29 cellular contexts compared by ENCODE assay signal in genomic region chr3:121786485-121786884, GRCh38. TPM values are rescaled to one million over a fixed set of nuclear protein-coding genes. Genes with fewer than 3 reads are reported as not detected.
A peak's percentile ranks its signal among the peaks of the same experiment; 100 is the strongest.
DNase-seq lines count a peak whose midpoint lies in the region; ATAC-seq and TF ChIP-seq lines count a peak whose summit lies in the region.
"Had no signal": no experiment of that assay in that cellular context is flagged by ENCODE, and none has a peak within 500 bp of the region (broad histone marks: within the 10 kb centered on the region; RNA-seq: fewer than 3 reads in every experiment).

No MANE protein-coding gene starts in this region.

- no peak for ATAC-seq in activated CD8-positive, alpha-beta T cell treated with anti-CD3 and anti-CD28 coated beads, Interleukin-2, amount 10 ng/mL, durations not matched to agents 7 days and 5 days
- ATAC-seq in activated CD8-positive, alpha-beta T cell treated with anti-CD3 and anti-CD28 coated beads for 36 hours, result no peak
- no peak for ATAC-seq in activated T-helper 17 cell treated with anti-CD3 and anti-CD28 coated beads, Interleukin-2, amount 50 U/mL, for 72 hours (replicated peaks)
- no peak for ATAC-seq in stimulated activated effector memory CD8-positive, alpha-beta T cell treated with anti-CD3 and anti-CD28 coated beads, Interleukin-12 subunit alpha, Interleukin-12 subunit beta, amount 100 ng/mL, for 72 hours
- ATAC-seq in HG03571 (IDR thresholded peaks at IDR 0.05; ENCODE audit: unreplicated experiment), result no peak
- ATAC-seq: psoas muscle; stimulated activated naive CD8-positive, alpha-beta T cell treated with anti-CD3 and anti-CD28 coated beads, Interleukin-15, amount 100 ng/mL, for 72 hours had no signal

- H3K27ac Mint-ChIP-seq in activated CD8-positive, alpha-beta T cell treated with anti-CD3 and anti-CD28 coated beads, Interleukin-2, amount 10 ng/mL, durations not matched to agents 7 days and 5 days, result peak overlapping the region; percentile 5
- no peak overlapping the region for H3K27ac Mint-ChIP-seq in activated CD8-positive, alpha-beta T cell treated with anti-CD3 and anti-CD28 coated beads for 36 hours
- H3K27ac Mint-ChIP-seq in activated T-helper 17 cell treated with anti-CD3 and anti-CD28 coated beads, Interleukin-2, amount 50 U/mL, for 72 hours, result peak overlapping the region; percentile 54
- H3K27ac Mint-ChIP-seq in stimulated activated effector memory CD8-positive, alpha-beta T cell treated with anti-CD3 and anti-CD28 coated beads, Interleukin-12 subunit alpha, Interleukin-12 subunit beta, amount 100 ng/mL, for 72 hours, result peak overlapping the region; percentile 7
- H3K27ac Mint-ChIP-seq: activated CD4-positive, alpha-beta T cell treated with anti-CD3 and anti-CD28 coated beads, Interleukin-2, amount 10 ng/mL, durations not matched to agents 24 days and 14 days; activated naive CD8-positive, alpha-beta T cell treated with anti-CD3 and anti-CD28 coated beads for 36 hours; activated T-helper 2 cell treated with anti-CD3 and anti-CD28 coated beads, Interferon-gamma antibody, Interleukin-2, Interleukin-4, amounts not matched to agents 10 μg/mL and 5 μg/mL and 100 μg/mL, durations not matched to agents 14 hours and 24 hours and 36 hours; brain had no signal

- CTCF ChIA-PET in activated CD8-positive, alpha-beta T cell treated with anti-CD3 and anti-CD28 coated beads, Interleukin-2, amount 10 ng/mL, durations not matched to agents 7 days and 5 days (lab: Charles Lee), result no interaction called here
- CTCF ChIA-PET in activated CD8-positive, alpha-beta T cell treated with anti-CD3 and anti-CD28 coated beads for 36 hours (lab: Charles Lee), result no interaction called here

- TF ChIP-seq CTCF in activated CD8-positive, alpha-beta T cell treated with anti-CD3 and anti-CD28 coated beads for 36 hours (IDR thresholded peaks at IDR 0.05), result no peak
- TF ChIP-seq CTCF in fibroblast of pulmonary artery (IDR thresholded peaks at IDR 0.05; ENCODE audit: low read length, missing control alignments), result no peak

- POLR2A ChIA-PET in activated CD8-positive, alpha-beta T cell treated with anti-CD3 and anti-CD28 coated beads, Interleukin-2, amount 10 ng/mL, durations not matched to agents 7 days and 5 days (lab: Charles Lee), result interaction anchor here (0.6 kb wide), 1 partner anchor 15 kb away, joined by 4 read pairs; no protein-coding TSS in a partner anchor
- POLR2A ChIA-PET in activated CD8-positive, alpha-beta T cell treated with anti-CD3 and anti-CD28 coated beads for 36 hours (lab: Charles Lee), result no interaction called here

- no peak overlapping the region for H3K4me3 ChIP-seq in fibroblast of pulmonary artery (replicated peaks; ENCODE audit: low read depth, low read length)
- H3K4me3 ChIP-seq: lung, psoas muscle, SK-N-MC, smooth muscle cell, tibial nerve had no signal

- in situ Hi-C loops in G401 (cut with HindIII; ENCODE audit: low sequenced_read_pairs), result no loop called here

- peaks cover 59% of the 10 kb centered on the region for H3K36me3 Mint-ChIP-seq in activated CD8-positive, alpha-beta T cell treated with anti-CD3 and anti-CD28 coated beads, Interleukin-2, amount 10 ng/mL, durations not matched to agents 7 days and 5 days (ENCODE audit: low read depth)
- peaks cover 57% of the 10 kb centered on the region for H3K36me3 Mint-ChIP-seq in activated CD8-positive, alpha-beta T cell treated with anti-CD3 and anti-CD28 coated beads for 36 hours (ENCODE audit: low read depth)
- H3K36me3 Mint-ChIP-seq in activated T-helper 17 cell treated with anti-CD3 and anti-CD28 coated beads, Interleukin-2, amount 50 U/mL, for 72 hours (ENCODE audit: low read depth), result peaks cover 97% of the 10 kb centered on the region
- peaks cover 100% of the 10 kb centered on the region for H3K36me3 Mint-ChIP-seq in stimulated activated effector memory CD8-positive, alpha-beta T cell treated with anti-CD3 and anti-CD28 coated beads, Interleukin-12 subunit alpha, Interleukin-12 subunit beta, amount 100 ng/mL, for 72 hours

- DNase-seq in activated CD8-positive, alpha-beta T cell treated with anti-CD3 and anti-CD28 coated beads, Interleukin-2, amount 10 ng/mL, durations not matched to agents 7 days and 5 days, result no peak
- DNase-seq in activated CD8-positive, alpha-beta T cell treated with anti-CD3 and anti-CD28 coated beads for 36 hours, result no peak
- DNase-seq in fibroblast of pulmonary artery (ENCODE audit: low read depth) (peak; percentile 55), G401 (ENCODE audit: low spot score) (no peak), NCI-H524 treated with DMSO at 0.1 percent for 48 hours (lab: John Stamatoyannopoulos, UW) (no peak)
- no peak for DNase-seq in stimulated activated effector memory CD8-positive, alpha-beta T cell treated with anti-CD3 and anti-CD28 coated beads, Interleukin-12 subunit alpha, Interleukin-12 subunit beta, amount 100 ng/mL, for 72 hours (ENCODE audit: low spot score in 2 of 2)
- DNase-seq: activated CD4-positive, alpha-beta T cell treated with anti-CD3 and anti-CD28 coated beads, Interleukin-2, amount 10 ng/mL, durations not matched to agents 24 days and 14 days; activated naive CD8-positive, alpha-beta T cell treated with anti-CD3 and anti-CD28 coated beads for 36 hours; COR-L47; cortex of kidney; DND-41; foreskin fibroblast; Kasumi-1; NCI-H1092; NCI-H2029 treated with DMSO at 0.1 percent for 48 hours; NCI-H446 treated with DMSO at 0.1 percent for 48 hours; NK-92 treated with Interleukin-12 subunit alpha and Interleukin-12 subunit beta, amount 100 ng/mL, for 24 hours; psoas muscle; stimulated activated CD4-positive, alpha-beta T cell treated with anti-CD3 and anti-CD28 coated beads, Interleukin-2, amount 100 ng/mL, for 48 hours; stimulated activated naive CD8-positive, alpha-beta T cell treated with anti-CD3 and anti-CD28 coated beads, Interleukin-15, amount 100 ng/mL, for 72 hours; T-helper 2 cell had no signal

- intact Hi-C loops in activated CD8-positive, alpha-beta T cell treated with anti-CD3 and anti-CD28 coated beads for 36 hours (cut with micrococcal nuclease), result no loop called here

- no peaks in the 10 kb centered on the region for H3K27me3 Mint-ChIP-seq in activated CD8-positive, alpha-beta T cell treated with anti-CD3 and anti-CD28 coated beads, Interleukin-2, amount 10 ng/mL, durations not matched to agents 7 days and 5 days (ENCODE audit: low read depth)
- no peaks in the 10 kb centered on the region for H3K27me3 Mint-ChIP-seq in activated CD8-positive, alpha-beta T cell treated with anti-CD3 and anti-CD28 coated beads for 36 hours
- no peaks in the 10 kb centered on the region for H3K27me3 Mint-ChIP-seq in activated T-helper 17 cell treated with anti-CD3 and anti-CD28 coated beads, Interleukin-2, amount 50 U/mL, for 72 hours
- H3K27me3 Mint-ChIP-seq: activated CD4-positive, alpha-beta T cell treated with anti-CD3 and anti-CD28 coated beads, Interleukin-2, amount 10 ng/mL, durations not matched to agents 24 days and 14 days; activated naive CD8-positive, alpha-beta T cell treated with anti-CD3 and anti-CD28 coated beads for 36 hours; brain; stimulated activated naive CD8-positive, alpha-beta T cell treated with anti-CD3 and anti-CD28 coated beads, Interleukin-15, amount 100 ng/mL, for 72 hours had no signal

- H3K9me3 Mint-ChIP-seq in activated CD8-positive, alpha-beta T cell treated with anti-CD3 and anti-CD28 coated beads, Interleukin-2, amount 10 ng/mL, durations not matched to agents 7 days and 5 days (ENCODE audit: insufficient read depth), result no peaks in the 10 kb centered on the region
- no peaks in the 10 kb centered on the region for H3K9me3 Mint-ChIP-seq in activated CD8-positive, alpha-beta T cell treated with anti-CD3 and anti-CD28 coated beads for 36 hours
- H3K9me3 Mint-ChIP-seq in activated T-helper 17 cell treated with anti-CD3 and anti-CD28 coated beads, Interleukin-2, amount 50 U/mL, for 72 hours, result no peaks in the 10 kb centered on the region
- no peaks in the 10 kb centered on the region for H3K9me3 Mint-ChIP-seq in stimulated activated effector memory CD8-positive, alpha-beta T cell treated with anti-CD3 and anti-CD28 coated beads, Interleukin-12 subunit alpha, Interleukin-12 subunit beta, amount 100 ng/mL, for 72 hours
- H3K9me3 Mint-ChIP-seq: activated CD4-positive, alpha-beta T cell treated with anti-CD3 and anti-CD28 coated beads, Interleukin-2, amount 10 ng/mL, durations not matched to agents 24 days and 14 days; activated naive CD8-positive, alpha-beta T cell treated with anti-CD3 and anti-CD28 coated beads for 36 hours; activated T-helper 2 cell treated with anti-CD3 and anti-CD28 coated beads, Interferon-gamma antibody, Interleukin-2, Interleukin-4, amounts not matched to agents 10 μg/mL and 5 μg/mL and 100 μg/mL, durations not matched to agents 14 hours and 24 hours and 36 hours; brain; stimulated activated naive CD8-positive, alpha-beta T cell treated with anti-CD3 and anti-CD28 coated beads, Interleukin-15, amount 100 ng/mL, for 72 hours had no signal

- H3K4me3 Mint-ChIP-seq in activated CD8-positive, alpha-beta T cell treated with anti-CD3 and anti-CD28 coated beads, Interleukin-2, amount 10 ng/mL, durations not matched to agents 7 days and 5 days, result no peak overlapping the region
- no peak overlapping the region for H3K4me3 Mint-ChIP-seq in activated CD8-positive, alpha-beta T cell treated with anti-CD3 and anti-CD28 coated beads for 36 hours
- no peak overlapping the region for H3K4me3 Mint-ChIP-seq in activated T-helper 17 cell treated with anti-CD3 and anti-CD28 coated beads, Interleukin-2, amount 50 U/mL, for 72 hours
- no peak overlapping the region for H3K4me3 Mint-ChIP-seq in stimulated activated effector memory CD8-positive, alpha-beta T cell treated with anti-CD3 and anti-CD28 coated beads, Interleukin-12 subunit alpha, Interleukin-12 subunit beta, amount 100 ng/mL, for 72 hours
- H3K4me3 Mint-ChIP-seq: activated CD4-positive, alpha-beta T cell treated with anti-CD3 and anti-CD28 coated beads, Interleukin-2, amount 10 ng/mL, durations not matched to agents 24 days and 14 days; activated naive CD8-positive, alpha-beta T cell treated with anti-CD3 and anti-CD28 coated beads for 36 hours; brain; stimulated activated naive CD8-positive, alpha-beta T cell treated with anti-CD3 and anti-CD28 coated beads, Interleukin-15, amount 100 ng/mL, for 72 hours had no signal

- no peaks in the 10 kb centered on the region for H3K4me1 Mint-ChIP-seq in activated CD8-positive, alpha-beta T cell treated with anti-CD3 and anti-CD28 coated beads, Interleukin-2, amount 10 ng/mL, durations not matched to agents 7 days and 5 days (ENCODE audit: low read depth)
- no peaks in the 10 kb centered on the region for H3K4me1 Mint-ChIP-seq in activated CD8-positive, alpha-beta T cell treated with anti-CD3 and anti-CD28 coated beads for 36 hours (ENCODE audit: low read depth)
- H3K4me1 Mint-ChIP-seq in activated T-helper 17 cell treated with anti-CD3 and anti-CD28 coated beads, Interleukin-2, amount 50 U/mL, for 72 hours, result peaks cover 4% of the 10 kb centered on the region
- H3K4me1 Mint-ChIP-seq in stimulated activated effector memory CD8-positive, alpha-beta T cell treated with anti-CD3 and anti-CD28 coated beads, Interleukin-12 subunit alpha, Interleukin-12 subunit beta, amount 100 ng/mL, for 72 hours, result no peaks in the 10 kb centered on the region
- H3K4me1 Mint-ChIP-seq: activated CD4-positive, alpha-beta T cell treated with anti-CD3 and anti-CD28 coated beads, Interleukin-2, amount 10 ng/mL, durations not matched to agents 24 days and 14 days; activated naive CD8-positive, alpha-beta T cell treated with anti-CD3 and anti-CD28 coated beads for 36 hours; brain; stimulated activated naive CD8-positive, alpha-beta T cell treated with anti-CD3 and anti-CD28 coated beads, Interleukin-15, amount 100 ng/mL, for 72 hours had no signal

RNA-seq across cellular contexts. Expression of gene GOLGB1, which starts 36.9 kb away (rescaled TPM):
- 10 to 100 TPM; 26.0 to 27.4 TPM for total RNA-seq in activated CD8-positive, alpha-beta T cell treated with anti-CD3 and anti-CD28 coated beads, Interleukin-2, amount 10 ng/mL, durations not matched to agents 7 days and 5 days
- 10 to 100 TPM; 15.0 to 16.4 TPM for total RNA-seq in activated CD8-positive, alpha-beta T cell treated with anti-CD3 and anti-CD28 coated beads for 36 hours
- total RNA-seq in activated T-helper 17 cell treated with anti-CD3 and anti-CD28 coated beads, Interleukin-2, amount 50 U/mL, for 72 hours, result 10 to 100 TPM; 29.7 to 39.1 TPM
- 10.9 and 34.7 TPM in 2 replicates for total RNA-seq in G401 (2014; rRNA removed; shearing (Covaris generic))

RNA-seq across cellular contexts. Expression of gene IQCB1, which starts 48.4 kb away (rescaled TPM):
- 10 to 100 TPM; 35.8 to 40.2 TPM for total RNA-seq in activated CD8-positive, alpha-beta T cell treated with anti-CD3 and anti-CD28 coated beads, Interleukin-2, amount 10 ng/mL, durations not matched to agents 7 days and 5 days
- total RNA-seq in activated CD8-positive, alpha-beta T cell treated with anti-CD3 and anti-CD28 coated beads for 36 hours, result 10 to 100 TPM; 45.4 to 51.6 TPM
- 10 to 100 TPM; 41.7 to 47.5 TPM for total RNA-seq in activated T-helper 17 cell treated with anti-CD3 and anti-CD28 coated beads, Interleukin-2, amount 50 U/mL, for 72 hours
- 7.4 and 14.3 TPM in 2 replicates for total RNA-seq in G401 (2014; rRNA removed; shearing (Covaris generic))

RNA-seq across cellular contexts. Expression of gene EAF2, which starts 48.5 kb away (rescaled TPM):
- 10 to 100 TPM; 12.8 to 13.1 TPM for total RNA-seq in activated CD8-positive, alpha-beta T cell treated with anti-CD3 and anti-CD28 coated beads, Interleukin-2, amount 10 ng/mL, durations not matched to agents 7 days and 5 days
- total RNA-seq in activated CD8-positive, alpha-beta T cell treated with anti-CD3 and anti-CD28 coated beads for 36 hours, result 10 to 100 TPM; 13.4 to 14.4 TPM
- total RNA-seq in activated T-helper 17 cell treated with anti-CD3 and anti-CD28 coated beads, Interleukin-2, amount 50 U/mL, for 72 hours, result 10 to 100 TPM; 20.8 to 33.0 TPM
- total RNA-seq in G401 (2014; rRNA removed; shearing (Covaris generic)), result 0.54 and 3.6 TPM in 2 replicates
